Comparison of ENCODE assay signal across 14 cellular contexts in the genomic region with DNA sequence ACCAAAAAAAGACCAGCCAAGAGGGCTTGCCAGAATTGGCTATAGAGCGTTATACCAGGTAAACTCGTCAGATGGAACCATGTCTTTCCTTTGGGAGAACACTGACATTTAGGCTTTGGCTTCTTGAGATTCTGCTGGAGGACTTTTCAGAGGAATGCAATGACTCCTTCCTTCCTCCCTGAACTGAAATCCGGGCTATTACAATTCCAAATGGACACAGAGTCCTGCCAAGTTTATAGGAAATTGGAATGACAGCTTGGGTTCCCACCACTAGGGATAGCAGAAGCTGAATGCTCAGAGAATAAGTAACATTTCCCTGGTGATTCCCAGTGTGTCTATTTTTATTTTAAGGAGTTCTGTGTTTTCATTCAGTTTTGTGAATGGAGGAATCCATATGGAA.
A peak's percentile ranks its signal among the peaks of the same experiment; 100 is the strongest.
DNase-seq lines count a peak whose midpoint lies in the region; ATAC-seq and TF ChIP-seq lines count a peak whose summit lies in the region.
"Had no signal": no experiment of that assay in that cellular context is flagged by ENCODE, and none has a peak within 500 bp of the region (broad histone marks: within the 10 kb centered on the region; RNA-seq: fewer than 3 reads in every experiment).

No MANE protein-coding gene starts in this region.

- H3K4me3 ChIP-seq in BE2C (ENCODE audit: low read depth, low read length) (no peak overlapping the region), ascending aorta (no peak overlapping the region), psoas muscle (no peak overlapping the region)

- no peaks in the 10 kb centered on the region for H3K9me3 ChIP-seq in BE2C
- H3K9me3 ChIP-seq in ascending aorta, result no peaks in the 10 kb centered on the region
- H3K9me3 ChIP-seq in psoas muscle, result no peaks in the 10 kb centered on the region

- WGBS in psoas muscle, 3 donors, result 28 to 47% (median 29%) methylated on average over 3 of the region's 3 CpGs

- peak overlapping the region; percentile 13 to 68 for H3K27ac ChIP-seq in ascending aorta
- H3K27ac ChIP-seq in psoas muscle, result peak overlapping the region; percentile 21

- no peaks in the 10 kb centered on the region for H3K36me3 ChIP-seq in BE2C
- no peaks in the 10 kb centered on the region for H3K36me3 ChIP-seq in ascending aorta
- H3K36me3 ChIP-seq in psoas muscle (ENCODE audit: insufficient read depth in 1 of 2, low read depth in 1 of 2), result no peaks in the 10 kb centered on the region

- intact Hi-C loops in ascending aorta (cut with DNase I) (loop anchor here (2.0 to 10.0 kb wide), 2 partner anchors 186 to 528 kb away; partner anchors contain the start of gene GNPDA1), psoas muscle (cut with DNase I) (loop anchor here in 1 of 2 donors (5.0 kb wide), 2 partner anchors 46 to 111 kb away; no protein-coding TSS in a partner anchor)

- TF ChIP-seq CTCF in BE2C (IDR thresholded peaks at IDR 0.05; ENCODE audit: low read depth, low read length), result peak; percentile 28
- TF ChIP-seq CTCF in ascending aorta (IDR thresholded peaks at IDR 0.05), result peak in 1 of 3 experiments; percentile 22
- TF ChIP-seq CTCF in psoas muscle (IDR thresholded peaks at IDR 0.05), result peak; percentile 15

- peaks cover 13% of the 10 kb centered on the region for H3K4me1 ChIP-seq in BE2C
- peaks cover 0 to 27% of the 10 kb centered on the region in 2 donors for H3K4me1 ChIP-seq in ascending aorta
- no peaks in the 10 kb centered on the region for H3K4me1 ChIP-seq in psoas muscle

- ATAC-seq in psoas muscle (peak in 3 of 4 donors; percentile 49 to 72 (median 58)), HG02759 (IDR thresholded peaks at IDR 0.05; ENCODE audit: unreplicated experiment) (no peak), HG02973 (IDR thresholded peaks at IDR 0.05; ENCODE audit: unreplicated experiment) (no peak)

- H3K27me3 ChIP-seq in BE2C (no peaks in the 10 kb centered on the region), ascending aorta (no peaks in the 10 kb centered on the region), psoas muscle (ENCODE audit: insufficient read depth in 3 of 3, low read length in 2 of 3) (no peaks in the 10 kb centered on the region)

- no peak for DNase-seq in BE2C
- peak in 1 of 2 donors; percentile 72 for DNase-seq in ascending aorta (ENCODE audit: low spot score in 2 of 2)
- DNase-seq in glomerular endothelial cell (ENCODE audit: extremely low read depth, low read depth, low spot score), result peak; percentile 60
- DNase-seq in psoas muscle, result no peak
- DNase-seq in amygdala (lab: John Stamatoyannopoulos, UW), result no peak
- DNase-seq in NCI-H187 treated with DMSO at 0.1 percent for 48 hours (lab: John Stamatoyannopoulos, UW), result no peak
- DNase-seq: activated naive CD8-positive, alpha-beta T cell treated with anti-CD3 and anti-CD28 coated beads for 36 hours; H9; occipital lobe; OCI-M1; stimulated activated CD4-positive, alpha-beta T cell treated with anti-CD3 and anti-CD28 coated beads, Interleukin-4, amount 100 ng/mL, for 1 hour; T-helper 9 cell had no signal

Comparison
In these comparisons a context has a peak if more than half of its experiments do, and no peak if none do; other contexts are left out.
1. ATAC-seq: peak in psoas muscle (3 of 4); none in HG02759 (single experiment) and HG02973 (single experiment).